Comparison of ENCODE assay signal across 8 cellular contexts in genomic region chr20:34675993-34676641, GRCh38. TPM values are rescaled to one million over a fixed set of nuclear protein-coding genes. Genes with fewer than 3 reads are reported as not detected.
DNase-seq lines count a peak whose midpoint lies in the region; ATAC-seq lines count a peak whose summit lies in the region.

No MANE protein-coding gene starts in this region.

- H3K9ac ChIP-seq in BLaER1 = peak overlapping the region; percentile 84

- H3K9me3 Mint-ChIP-seq in central memory CD8-positive, alpha-beta T cell = no peaks in the 10 kb centered on the region
- no peaks in the 10 kb centered on the region for H3K9me3 Mint-ChIP-seq in naive thymus-derived CD4-positive, alpha-beta T cell

- H3K27ac Mint-ChIP-seq in central memory CD8-positive, alpha-beta T cell (ENCODE audit: low read depth) = peak overlapping the region; percentile 95
- H3K27ac Mint-ChIP-seq in naive thymus-derived CD4-positive, alpha-beta T cell = peak overlapping the region; percentile 85 to 98 (median 97)

- H3K4me1 Mint-ChIP-seq in central memory CD8-positive, alpha-beta T cell = peaks cover 16% of the 10 kb centered on the region
- H3K4me1 Mint-ChIP-seq in naive thymus-derived CD4-positive, alpha-beta T cell = peaks cover 14 to 37% (median 24%) of the 10 kb centered on the region in 7 donors

- H3K4me3 ChIP-seq in BLaER1 = peak overlapping the region; percentile 76
- peak overlapping the region; percentile 63 for H3K4me3 ChIP-seq in naive thymus-derived CD4-positive, alpha-beta T cell (ENCODE audit: low read length)

- no peak for ATAC-seq in central memory CD8-positive, alpha-beta T cell (replicated peaks; ENCODE audit: extremely low read depth, poor library complexity, severe bottlenecking)
- ATAC-seq in naive thymus-derived CD4-positive, alpha-beta T cell = no peak
- ATAC-seq in GM19023 (IDR thresholded peaks at IDR 0.05; ENCODE audit: unreplicated experiment) (no peak), HG02885 (IDR thresholded peaks at IDR 0.05; ENCODE audit: poor library complexity, unreplicated experiment) (no peak), GM21528 (IDR thresholded peaks at IDR 0.05; ENCODE audit: low FRiP score, unreplicated experiment) (no peak), GM18520 (IDR thresholded peaks at IDR 0.05; ENCODE audit: unreplicated experiment) (no peak)

- intact Hi-C loops in naive thymus-derived CD4-positive, alpha-beta T cell (cut with micrococcal nuclease) = loop anchor here in 1 of 2 donors (2.0 to 10.0 kb wide), 5 partner anchors 149 to 1279 kb away; partner anchors contain the start of genes CHMP4B, NCOA6, SCAND1 and UQCC1

- no peaks in the 10 kb centered on the region for H3K27me3 ChIP-seq in BLaER1
- no peaks in the 10 kb centered on the region for H3K27me3 ChIP-seq in naive thymus-derived CD4-positive, alpha-beta T cell (ENCODE audit: control insufficient read depth in 2 of 2, insufficient read depth in 2 of 2, low read length in 2 of 2)

- no peaks in the 10 kb centered on the region for H3K36me3 ChIP-seq in BLaER1
- no peaks in the 10 kb centered on the region for H3K36me3 ChIP-seq in KOPT-K1 (ENCODE audit: insufficient read depth, low read length)
- H3K36me3 ChIP-seq in naive thymus-derived CD4-positive, alpha-beta T cell (ENCODE audit: control insufficient read depth in 2 of 3, insufficient read depth in 3 of 3, low read length in 3 of 3) = no peaks in the 10 kb centered on the region

- H3K4me3 Mint-ChIP-seq in central memory CD8-positive, alpha-beta T cell = peak overlapping the region; percentile 95
- H3K4me3 Mint-ChIP-seq in naive thymus-derived CD4-positive, alpha-beta T cell = peak overlapping the region; percentile 95 to 99 (median 96)

- DNase-seq in central memory CD8-positive, alpha-beta T cell (ENCODE audit: low spot score in 2 of 2) = peak in 1 of 2 donors; percentile 14
- DNase-seq in naive thymus-derived CD4-positive, alpha-beta T cell = peak in 2 of 9 donors; percentile 2 to 4

- H4K20me1 ChIP-seq in BLaER1 = peaks cover 6% of the 10 kb centered on the region; the same call in 1 of the 2 replicates

- peak overlapping the region; percentile 94 for H3K4me2 ChIP-seq in BLaER1

- H3K27ac ChIP-seq in BLaER1 (peak overlapping the region; percentile 40; the same call in 1 of the 2 replicates), KOPT-K1 (ENCODE audit: low read depth, low read length, poor library complexity, severe bottlenecking) (peak overlapping the region; percentile 86)
- H3K27ac ChIP-seq in naive thymus-derived CD4-positive, alpha-beta T cell (ENCODE audit: low read depth, low read length) = peak overlapping the region; percentile 95

- peaks cover 3% of the 10 kb centered on the region for H3K36me3 Mint-ChIP-seq in central memory CD8-positive, alpha-beta T cell (ENCODE audit: insufficient read depth)
- H3K36me3 Mint-ChIP-seq in naive thymus-derived CD4-positive, alpha-beta T cell = peaks cover 0 to 4% (median 0%) of the 10 kb centered on the region in 5 donors

- POLR2A ChIA-PET in naive thymus-derived CD4-positive, alpha-beta T cell (lab: Charles Lee) = interaction anchor here (1.3 kb wide), 2 partner anchors 35 to 564 kb away, joined by 3 to 8 read pairs; partner anchors contain the start of gene EIF2S2

- CTCF ChIA-PET in naive thymus-derived CD4-positive, alpha-beta T cell (lab: Charles Lee) = no interaction called here

- H3K27me3 Mint-ChIP-seq in central memory CD8-positive, alpha-beta T cell = no peaks in the 10 kb centered on the region
- no peaks in the 10 kb centered on the region for H3K27me3 Mint-ChIP-seq in naive thymus-derived CD4-positive, alpha-beta T cell

- peaks cover 24% of the 10 kb centered on the region for H3K4me1 ChIP-seq in BLaER1
- H3K4me1 ChIP-seq in naive thymus-derived CD4-positive, alpha-beta T cell (ENCODE audit: control insufficient read depth in 2 of 2, insufficient read depth in 2 of 2, low read length in 2 of 2) = peaks cover 4 to 5% of the 10 kb centered on the region in 2 donors

- H3K9me3 ChIP-seq in BLaER1 (no peaks in the 10 kb centered on the region), KOPT-K1 (ENCODE audit: insufficient read depth, low read length, poor library complexity, severe bottlenecking) (no peaks in the 10 kb centered on the region)
- H3K9me3 ChIP-seq in naive thymus-derived CD4-positive, alpha-beta T cell (ENCODE audit: control insufficient read depth in 2 of 3, low read length in 3 of 3) = no peaks in the 10 kb centered on the region

RNA-seq across cellular contexts. Expression of gene PIGU, which starts 0.8 kb away (rescaled TPM):
- 10 to 100 TPM in 4 of 5 experiments, 1 to 10 TPM in 1; 8.6 to 21.3 (median 16.1) TPM for total RNA-seq in naive thymus-derived CD4-positive, alpha-beta T cell
- polyA plus RNA-seq in naive thymus-derived CD4-positive, alpha-beta T cell = 10 to 100 TPM; 27.9 to 34.5 TPM

RNA-seq across cellular contexts. Expression of gene TP53INP2, which starts 28.0 kb away (rescaled TPM):
- 10 to 100 TPM in 2 of 5 experiments, 1 to 10 TPM in 3; 1.2 to 41.4 (median 1.5) TPM for total RNA-seq in naive thymus-derived CD4-positive, alpha-beta T cell
- under 1 TPM; 0.04 to 0.44 TPM for polyA plus RNA-seq in naive thymus-derived CD4-positive, alpha-beta T cell

Comparison
In these comparisons a context has a peak if more than half of its experiments do, and no peak if none do; other contexts are left out.
1. H3K27ac ChIP-seq: peak in every context shown above with its lines; median percentile 95 in naive thymus-derived CD4-positive, alpha-beta T cell; 86 in KOPT-K1; 40 in BLaER1.